Comparison of ENCODE assay signal across 1 cellular context in the genomic region with DNA sequence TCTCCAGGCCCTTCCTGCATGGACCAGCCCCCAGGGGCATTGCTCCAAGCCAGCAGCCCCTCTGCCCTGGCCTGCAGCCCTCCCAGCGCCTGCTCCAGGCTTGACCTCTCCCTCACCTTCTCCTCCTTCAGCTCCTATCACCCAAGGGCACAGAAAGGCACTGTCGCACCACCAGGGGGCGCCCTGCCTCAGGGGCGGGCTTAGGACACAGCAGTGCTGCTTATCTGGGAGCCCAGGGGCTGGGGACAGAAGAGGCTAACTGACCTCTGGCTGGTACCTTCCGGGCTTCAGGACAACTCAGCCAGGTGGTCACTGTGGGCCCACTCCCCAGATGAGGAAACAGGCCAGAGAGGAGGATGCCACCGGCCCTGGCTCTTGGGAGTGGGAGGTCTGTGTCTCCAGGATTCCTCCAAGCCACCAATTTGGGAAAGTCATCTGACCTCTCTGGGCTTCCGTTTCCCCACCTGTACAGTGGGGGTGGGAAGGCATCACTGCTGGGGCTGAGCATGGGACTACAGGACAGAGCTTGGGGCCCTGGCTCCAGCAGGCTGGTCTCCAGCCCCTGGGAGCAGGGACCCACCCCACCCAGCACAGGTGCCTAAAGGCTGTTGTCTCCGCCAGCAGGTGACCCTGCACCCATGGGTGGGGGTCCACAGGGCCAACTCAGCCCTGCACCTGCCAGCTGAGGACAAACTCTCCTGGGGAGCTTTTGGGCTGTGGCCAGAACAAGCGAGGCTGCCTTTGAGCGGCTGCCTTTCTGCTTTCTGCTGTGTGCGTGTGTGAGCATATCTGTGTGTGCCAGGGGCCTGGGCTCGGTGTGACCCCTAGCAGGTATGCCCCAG.
A peak's percentile ranks its signal among the peaks of the same experiment; 100 is the strongest.
TF ChIP-seq lines count a peak whose summit lies in the region.

No MANE protein-coding gene starts in this region.

TF ChIP-seq in HEK293, 187 proteins besides CTCF, POLR2A, EP300 and RAD21 (continued from another document and continues in another):
- TF ChIP-seq KLF10 (tag by site-specific recombination; IDR thresholded peaks at IDR 0.05) (no peak), ZNF658 (tag by site-specific recombination; IDR thresholded peaks at IDR 0.05) (no peak), SCRT2 (tag by site-specific recombination; IDR thresholded peaks at IDR 0.05) (0 out of 2 replicates have a peak, but pooled peaks have one; percentile 10), ZNF146 (tag by site-specific recombination; IDR thresholded peaks at IDR 0.05) (no peak), GLI4 (tag by site-specific recombination; IDR thresholded peaks at IDR 0.05) (no peak), ZBTB7A (tag by site-specific recombination; IDR thresholded peaks at IDR 0.05; ENCODE audit: low read depth) (peak; percentile 65; the same call in 1 of the 2 replicates), YY2 (tag by site-specific recombination; IDR thresholded peaks at IDR 0.05) (no peak), ZNF221 (tag by site-specific recombination; IDR thresholded peaks at IDR 0.05; ENCODE audit: borderline replicate concordance) (no peak), ZNF747 (tag by site-specific recombination; IDR thresholded peaks at IDR 0.05) (no peak), ZNF768 (tag by site-specific recombination; IDR thresholded peaks at IDR 0.05) (no peak), ZNF292 (tag by site-specific recombination; IDR thresholded peaks at IDR 0.05; ENCODE audit: borderline replicate concordance, low read depth) (no peak), ZEB2 (tag by site-specific recombination; IDR thresholded peaks at IDR 0.05) (peak; percentile 84), IKZF3 (tag by site-specific recombination; IDR thresholded peaks at IDR 0.05) (peak; percentile 47; the same call in 1 of the 2 replicates), MZF1 (tag by site-specific recombination; IDR thresholded peaks at IDR 0.05; ENCODE audit: borderline replicate concordance) (no peak), ZNF830 (tag by site-specific recombination; IDR thresholded peaks at IDR 0.05; ENCODE audit: low read depth) (no peak), MYNN (tag by site-specific recombination; IDR thresholded peaks at IDR 0.05; ENCODE audit: borderline replicate concordance) (no peak), ZNF48 (tag by site-specific recombination; IDR thresholded peaks at IDR 0.05) (no peak), ZBTB8A (tag by site-specific recombination; IDR thresholded peaks at IDR 0.05) (peak; percentile 69), ZBTB48 (tag by site-specific recombination; IDR thresholded peaks at IDR 0.05) (peak; percentile 61; the same call in 1 of the 2 replicates), KLF1 (tag by site-specific recombination; IDR thresholded peaks at IDR 0.05) (peak; percentile 15; the same call in 1 of the 2 replicates), ZNF624 (tag by site-specific recombination; IDR thresholded peaks at IDR 0.05) (no peak), OVOL3 (tag by site-specific recombination; IDR thresholded peaks at IDR 0.05) (no peak)
- TF ChIP-seq, protein P1, sequence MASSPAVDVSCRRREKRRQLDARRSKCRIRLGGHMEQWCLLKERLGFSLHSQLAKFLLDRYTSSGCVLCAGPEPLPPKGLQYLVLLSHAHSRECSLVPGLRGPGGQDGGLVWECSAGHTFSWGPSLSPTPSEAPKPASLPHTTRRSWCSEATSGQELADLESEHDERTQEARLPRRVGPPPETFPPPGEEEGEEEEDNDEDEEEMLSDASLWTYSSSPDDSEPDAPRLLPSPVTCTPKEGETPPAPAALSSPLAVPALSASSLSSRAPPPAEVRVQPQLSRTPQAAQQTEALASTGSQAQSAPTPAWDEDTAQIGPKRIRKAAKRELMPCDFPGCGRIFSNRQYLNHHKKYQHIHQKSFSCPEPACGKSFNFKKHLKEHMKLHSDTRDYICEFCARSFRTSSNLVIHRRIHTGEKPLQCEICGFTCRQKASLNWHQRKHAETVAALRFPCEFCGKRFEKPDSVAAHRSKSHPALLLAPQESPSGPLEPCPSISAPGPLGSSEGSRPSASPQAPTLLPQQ (tag by site-specific recombination; IDR thresholded peaks at IDR 0.05), result peak; percentile 42; the same call in 1 of the 2 replicates
- TF ChIP-seq, protein P2, sequence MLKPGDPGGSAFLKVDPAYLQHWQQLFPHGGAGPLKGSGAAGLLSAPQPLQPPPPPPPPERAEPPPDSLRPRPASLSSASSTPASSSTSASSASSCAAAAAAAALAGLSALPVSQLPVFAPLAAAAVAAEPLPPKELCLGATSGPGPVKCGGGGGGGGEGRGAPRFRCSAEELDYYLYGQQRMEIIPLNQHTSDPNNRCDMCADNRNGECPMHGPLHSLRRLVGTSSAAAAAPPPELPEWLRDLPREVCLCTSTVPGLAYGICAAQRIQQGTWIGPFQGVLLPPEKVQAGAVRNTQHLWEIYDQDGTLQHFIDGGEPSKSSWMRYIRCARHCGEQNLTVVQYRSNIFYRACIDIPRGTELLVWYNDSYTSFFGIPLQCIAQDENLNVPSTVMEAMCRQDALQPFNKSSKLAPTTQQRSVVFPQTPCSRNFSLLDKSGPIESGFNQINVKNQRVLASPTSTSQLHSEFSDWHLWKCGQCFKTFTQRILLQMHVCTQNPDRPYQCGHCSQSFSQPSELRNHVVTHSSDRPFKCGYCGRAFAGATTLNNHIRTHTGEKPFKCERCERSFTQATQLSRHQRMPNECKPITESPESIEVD (tag by site-specific recombination; IDR thresholded peaks at IDR 0.05), result no peak
- TF ChIP-seq, protein P3, sequence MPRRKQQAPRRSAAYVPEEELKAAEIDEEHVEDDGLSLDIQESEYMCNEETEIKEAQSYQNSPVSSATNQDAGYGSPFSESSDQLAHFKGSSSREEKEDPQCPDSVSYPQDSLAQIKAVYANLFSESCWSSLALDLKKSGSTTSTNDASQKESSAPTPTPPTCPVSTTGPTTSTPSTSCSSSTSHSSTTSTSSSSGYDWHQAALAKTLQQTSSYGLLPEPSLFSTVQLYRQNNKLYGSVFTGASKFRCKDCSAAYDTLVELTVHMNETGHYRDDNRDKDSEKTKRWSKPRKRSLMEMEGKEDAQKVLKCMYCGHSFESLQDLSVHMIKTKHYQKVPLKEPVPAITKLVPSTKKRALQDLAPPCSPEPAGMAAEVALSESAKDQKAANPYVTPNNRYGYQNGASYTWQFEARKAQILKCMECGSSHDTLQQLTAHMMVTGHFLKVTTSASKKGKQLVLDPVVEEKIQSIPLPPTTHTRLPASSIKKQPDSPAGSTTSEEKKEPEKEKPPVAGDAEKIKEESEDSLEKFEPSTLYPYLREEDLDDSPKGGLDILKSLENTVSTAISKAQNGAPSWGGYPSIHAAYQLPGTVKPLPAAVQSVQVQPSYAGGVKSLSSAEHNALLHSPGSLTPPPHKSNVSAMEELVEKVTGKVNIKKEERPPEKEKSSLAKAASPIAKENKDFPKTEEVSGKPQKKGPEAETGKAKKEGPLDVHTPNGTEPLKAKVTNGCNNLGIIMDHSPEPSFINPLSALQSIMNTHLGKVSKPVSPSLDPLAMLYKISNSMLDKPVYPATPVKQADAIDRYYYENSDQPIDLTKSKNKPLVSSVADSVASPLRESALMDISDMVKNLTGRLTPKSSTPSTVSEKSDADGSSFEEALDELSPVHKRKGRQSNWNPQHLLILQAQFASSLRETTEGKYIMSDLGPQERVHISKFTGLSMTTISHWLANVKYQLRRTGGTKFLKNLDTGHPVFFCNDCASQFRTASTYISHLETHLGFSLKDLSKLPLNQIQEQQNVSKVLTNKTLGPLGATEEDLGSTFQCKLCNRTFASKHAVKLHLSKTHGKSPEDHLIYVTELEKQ (tag by site-specific recombination; IDR thresholded peaks at IDR 0.05; ENCODE audit: borderline replicate concordance), result no peak
- TF ChIP-seq, protein P4, sequence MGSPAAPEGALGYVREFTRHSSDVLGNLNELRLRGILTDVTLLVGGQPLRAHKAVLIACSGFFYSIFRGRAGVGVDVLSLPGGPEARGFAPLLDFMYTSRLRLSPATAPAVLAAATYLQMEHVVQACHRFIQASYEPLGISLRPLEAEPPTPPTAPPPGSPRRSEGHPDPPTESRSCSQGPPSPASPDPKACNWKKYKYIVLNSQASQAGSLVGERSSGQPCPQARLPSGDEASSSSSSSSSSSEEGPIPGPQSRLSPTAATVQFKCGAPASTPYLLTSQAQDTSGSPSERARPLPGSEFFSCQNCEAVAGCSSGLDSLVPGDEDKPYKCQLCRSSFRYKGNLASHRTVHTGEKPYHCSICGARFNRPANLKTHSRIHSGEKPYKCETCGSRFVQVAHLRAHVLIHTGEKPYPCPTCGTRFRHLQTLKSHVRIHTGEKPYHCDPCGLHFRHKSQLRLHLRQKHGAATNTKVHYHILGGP (tag by site-specific recombination; IDR thresholded peaks at IDR 0.05), result no peak
- TF ChIP-seq, protein P5, sequence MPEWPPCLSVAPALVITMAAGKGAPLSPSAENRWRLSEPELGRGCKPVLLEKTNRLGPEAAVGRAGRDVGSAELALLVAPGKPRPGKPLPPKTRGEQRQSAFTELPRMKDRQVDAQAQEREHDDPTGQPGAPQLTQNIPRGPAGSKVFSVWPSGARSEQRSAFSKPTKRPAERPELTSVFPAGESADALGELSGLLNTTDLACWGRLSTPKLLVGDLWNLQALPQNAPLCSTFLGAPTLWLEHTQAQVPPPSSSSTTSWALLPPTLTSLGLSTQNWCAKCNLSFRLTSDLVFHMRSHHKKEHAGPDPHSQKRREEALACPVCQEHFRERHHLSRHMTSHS (tag by site-specific recombination; IDR thresholded peaks at IDR 0.05), result no peak
- TF ChIP-seq, protein P6, sequence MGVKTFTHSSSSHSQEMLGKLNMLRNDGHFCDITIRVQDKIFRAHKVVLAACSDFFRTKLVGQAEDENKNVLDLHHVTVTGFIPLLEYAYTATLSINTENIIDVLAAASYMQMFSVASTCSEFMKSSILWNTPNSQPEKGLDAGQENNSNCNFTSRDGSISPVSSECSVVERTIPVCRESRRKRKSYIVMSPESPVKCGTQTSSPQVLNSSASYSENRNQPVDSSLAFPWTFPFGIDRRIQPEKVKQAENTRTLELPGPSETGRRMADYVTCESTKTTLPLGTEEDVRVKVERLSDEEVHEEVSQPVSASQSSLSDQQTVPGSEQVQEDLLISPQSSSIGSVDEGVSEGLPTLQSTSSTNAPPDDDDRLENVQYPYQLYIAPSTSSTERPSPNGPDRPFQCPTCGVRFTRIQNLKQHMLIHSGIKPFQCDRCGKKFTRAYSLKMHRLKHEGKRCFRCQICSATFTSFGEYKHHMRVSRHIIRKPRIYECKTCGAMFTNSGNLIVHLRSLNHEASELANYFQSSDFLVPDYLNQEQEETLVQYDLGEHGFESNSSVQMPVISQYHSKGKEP (tag by site-specific recombination; IDR thresholded peaks at IDR 0.05), result no peak
- TF ChIP-seq, protein P7, sequence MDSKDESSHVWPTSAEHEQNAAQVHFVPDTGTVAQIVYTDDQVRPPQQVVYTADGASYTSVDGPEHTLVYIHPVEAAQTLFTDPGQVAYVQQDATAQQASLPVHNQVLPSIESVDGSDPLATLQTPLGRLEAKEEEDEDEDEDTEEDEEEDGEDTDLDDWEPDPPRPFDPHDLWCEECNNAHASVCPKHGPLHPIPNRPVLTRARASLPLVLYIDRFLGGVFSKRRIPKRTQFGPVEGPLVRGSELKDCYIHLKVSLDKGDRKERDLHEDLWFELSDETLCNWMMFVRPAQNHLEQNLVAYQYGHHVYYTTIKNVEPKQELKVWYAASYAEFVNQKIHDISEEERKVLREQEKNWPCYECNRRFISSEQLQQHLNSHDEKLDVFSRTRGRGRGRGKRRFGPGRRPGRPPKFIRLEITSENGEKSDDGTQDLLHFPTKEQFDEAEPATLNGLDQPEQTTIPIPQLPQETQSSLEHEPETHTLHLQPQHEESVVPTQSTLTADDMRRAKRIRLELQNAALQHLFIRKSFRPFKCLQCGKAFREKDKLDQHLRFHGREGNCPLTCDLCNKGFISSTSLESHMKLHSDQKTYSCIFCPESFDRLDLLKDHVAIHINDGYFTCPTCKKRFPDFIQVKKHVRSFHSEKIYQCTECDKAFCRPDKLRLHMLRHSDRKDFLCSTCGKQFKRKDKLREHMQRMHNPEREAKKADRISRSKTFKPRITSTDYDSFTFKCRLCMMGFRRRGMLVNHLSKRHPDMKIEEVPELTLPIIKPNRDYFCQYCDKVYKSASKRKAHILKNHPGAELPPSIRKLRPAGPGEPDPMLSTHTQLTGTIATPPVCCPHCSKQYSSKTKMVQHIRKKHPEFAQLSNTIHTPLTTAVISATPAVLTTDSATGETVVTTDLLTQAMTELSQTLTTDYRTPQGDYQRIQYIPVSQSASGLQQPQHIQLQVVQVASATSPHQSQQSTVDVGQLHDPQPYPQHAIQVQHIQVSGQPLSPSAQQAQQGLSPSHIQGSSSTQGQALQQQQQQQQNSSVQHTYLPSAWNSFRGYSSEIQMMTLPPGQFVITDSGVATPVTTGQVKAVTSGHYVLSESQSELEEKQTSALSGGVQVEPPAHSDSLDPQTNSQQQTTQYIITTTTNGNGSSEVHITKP (tag by site-specific recombination; IDR thresholded peaks at IDR 0.05), result no peak; the same call in 1 of the 2 replicates
- TF ChIP-seq, protein P8, sequence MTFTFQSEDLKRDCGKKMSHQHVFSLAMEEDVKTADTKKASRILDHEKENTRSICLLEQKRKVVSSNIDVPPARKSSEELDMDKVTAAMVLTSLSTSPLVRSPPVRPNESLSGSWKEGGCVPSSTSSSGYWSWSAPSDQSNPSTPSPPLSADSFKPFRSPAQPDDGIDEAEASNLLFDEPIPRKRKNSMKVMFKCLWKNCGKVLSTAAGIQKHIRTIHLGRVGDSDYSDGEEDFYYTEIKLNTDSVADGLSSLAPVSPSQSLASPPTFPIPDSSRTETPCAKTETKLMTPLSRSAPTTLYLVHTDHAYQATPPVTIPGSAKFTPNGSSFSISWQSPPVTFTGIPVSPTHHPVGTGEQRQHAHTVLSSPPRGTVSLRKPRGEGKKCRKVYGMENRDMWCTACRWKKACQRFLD (tag by site-specific recombination; IDR thresholded peaks at IDR 0.05), result no peak
- TF ChIP-seq, protein P9, sequence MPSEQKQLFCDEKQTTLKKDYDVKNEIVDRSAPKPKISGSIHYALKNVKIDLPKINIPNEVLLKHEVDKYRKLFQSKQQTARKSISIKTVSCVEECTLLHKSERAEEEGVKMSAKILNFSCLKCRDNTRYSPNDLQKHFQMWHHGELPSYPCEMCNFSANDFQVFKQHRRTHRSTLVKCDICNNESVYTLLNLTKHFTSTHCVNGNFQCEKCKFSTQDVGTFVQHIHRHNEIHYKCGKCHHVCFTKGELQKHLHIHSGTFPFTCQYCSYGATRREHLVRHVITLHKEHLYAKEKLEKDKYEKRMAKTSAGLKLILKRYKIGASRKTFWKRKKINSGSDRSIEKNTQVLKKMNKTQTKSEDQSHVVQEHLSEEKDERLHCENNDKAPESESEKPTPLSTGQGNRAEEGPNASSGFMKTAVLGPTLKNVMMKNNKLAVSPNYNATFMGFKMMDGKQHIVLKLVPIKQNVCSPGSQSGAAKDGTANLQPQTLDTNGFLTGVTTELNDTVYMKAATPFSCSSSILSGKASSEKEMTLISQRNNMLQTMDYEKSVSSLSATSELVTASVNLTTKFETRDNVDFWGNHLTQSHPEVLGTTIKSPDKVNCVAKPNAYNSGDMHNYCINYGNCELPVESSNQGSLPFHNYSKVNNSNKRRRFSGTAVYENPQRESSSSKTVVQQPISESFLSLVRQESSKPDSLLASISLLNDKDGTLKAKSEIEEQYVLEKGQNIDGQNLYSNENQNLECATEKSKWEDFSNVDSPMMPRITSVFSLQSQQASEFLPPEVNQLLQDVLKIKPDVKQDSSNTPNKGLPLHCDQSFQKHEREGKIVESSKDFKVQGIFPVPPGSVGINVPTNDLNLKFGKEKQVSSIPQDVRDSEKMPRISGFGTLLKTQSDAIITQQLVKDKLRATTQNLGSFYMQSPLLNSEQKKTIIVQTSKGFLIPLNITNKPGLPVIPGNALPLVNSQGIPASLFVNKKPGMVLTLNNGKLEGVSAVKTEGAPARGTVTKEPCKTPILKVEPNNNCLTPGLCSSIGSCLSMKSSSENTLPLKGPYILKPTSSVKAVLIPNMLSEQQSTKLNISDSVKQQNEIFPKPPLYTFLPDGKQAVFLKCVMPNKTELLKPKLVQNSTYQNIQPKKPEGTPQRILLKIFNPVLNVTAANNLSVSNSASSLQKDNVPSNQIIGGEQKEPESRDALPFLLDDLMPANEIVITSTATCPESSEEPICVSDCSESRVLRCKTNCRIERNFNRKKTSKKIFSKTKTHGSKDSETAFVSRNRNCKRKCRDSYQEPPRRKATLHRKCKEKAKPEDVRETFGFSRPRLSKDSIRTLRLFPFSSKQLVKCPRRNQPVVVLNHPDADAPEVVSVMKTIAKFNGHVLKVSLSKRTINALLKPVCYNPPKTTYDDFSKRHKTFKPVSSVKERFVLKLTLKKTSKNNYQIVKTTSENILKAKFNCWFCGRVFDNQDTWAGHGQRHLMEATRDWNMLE (tag by site-specific recombination; conservative IDR thresholded peaks at IDR 0.05; ENCODE audit: low read depth), result no peak
